Comparison of ENCODE assay signal across 16 cellular contexts in genomic region chr9:92746567-92747458, GRCh38. TPM values are rescaled to one million over a fixed set of nuclear protein-coding genes. Genes with fewer than 3 reads are reported as not detected.
DNase-seq lines count a peak whose midpoint lies in the region; ATAC-seq and TF ChIP-seq lines count a peak whose summit lies in the region.
"Had no signal": no experiment of that assay in that cellular context is flagged by ENCODE, and none has a peak within 500 bp of the region (broad histone marks: within the 10 kb centered on the region; RNA-seq: fewer than 3 reads in every experiment).

No MANE protein-coding gene starts in this region.

- no peak overlapping the region for H4K5ac ChIP-seq in H9 (ENCODE audit: insufficient read length, low read depth, low read length)

- no peak overlapping the region for H3K9ac ChIP-seq in H9 (ENCODE audit: extremely low read depth, insufficient read length, low read length)
- H3K9ac ChIP-seq in smooth muscle cell (ENCODE audit: low read depth), result no peak overlapping the region

- H3K23ac ChIP-seq in H9 (ENCODE audit: insufficient read length, low read depth, low read length), result no peak overlapping the region

- DNase-seq in H9, result peak; percentile 23
- DNase-seq in astrocyte of the spinal cord (ENCODE audit: low read depth, low spot score), result peak; percentile 33
- DNase-seq in islet precursor cell, result peak; percentile 48
- DNase-seq in smooth muscle cell (lab: John Stamatoyannopoulos, UW; ENCODE audit: unreplicated experiment), result no peak
- no peak for DNase-seq in NCI-H82 (lab: John Stamatoyannopoulos, UW)
- DNase-seq in stimulated activated CD4-positive, alpha-beta T cell treated with anti-CD3 and anti-CD28 coated beads, Interleukin-4, amount 100 ng/mL, for 4 hours, result no peak
- DNase-seq in SKM-1 treated with dmso at 0.1 percent for 144 hours (lab: John Stamatoyannopoulos, UW; ENCODE audit: unreplicated experiment), result no peak
- DNase-seq: activated CD4-positive, alpha-beta T cell treated with anti-CD3 and anti-CD28 coated beads for 4 hours; Caco-2; hippocampal formation; NCI-H510A treated with DMSO at 0.1 percent for 48 hours had no signal

- ATAC-seq in HG03108 (IDR thresholded peaks at IDR 0.05; ENCODE audit: unreplicated experiment), result no peak

- H3K9me3 Mint-ChIP-seq in H9, result peaks cover 0 to 2% of the 10 kb centered on the region in 2 experiments; a peak in 2 of 5 replicates
- H3K9me3 Mint-ChIP-seq: activated T-helper 2 cell treated with anti-CD3 and anti-CD28 coated beads, Interferon-gamma antibody, Interleukin-2, Interleukin-4, amounts not matched to agents 10 μg/mL and 5 μg/mL and 100 μg/mL, durations not matched to agents 14 hours and 24 hours and 36 hours had no signal

- no peak overlapping the region for H3K4me3 Mint-ChIP-seq in H9

- H4K8ac ChIP-seq in H9 (replicated peaks; ENCODE audit: insufficient read length, low read depth, low read length), result no peak overlapping the region

- H3K36me3 Mint-ChIP-seq in H9 (ENCODE audit: insufficient read depth in 1 of 3, low read depth in 3 of 3), result peaks cover 0 to 6% (median 3%) of the 10 kb centered on the region in 3 experiments; a peak in 4 of 7 replicates

- H3K4me3 ChIP-seq in astrocyte of the spinal cord (ENCODE audit: low read depth, low read length), result no peak overlapping the region
- no peak overlapping the region for H3K4me3 ChIP-seq in smooth muscle cell
- H3K4me3 ChIP-seq: dorsolateral prefrontal cortex, mucosa of descending colon, SK-N-MC had no signal

- H3K14ac ChIP-seq in H9 (ENCODE audit: insufficient read depth, low read length), result no peak overlapping the region

- H3K4me1 ChIP-seq in H9 (ENCODE audit: insufficient read depth, low read length) (no peaks in the 10 kb centered on the region), smooth muscle cell (ENCODE audit: low read depth) (no peaks in the 10 kb centered on the region)

- no peaks in the 10 kb centered on the region for H3K27me3 Mint-ChIP-seq in H9 (ENCODE audit: low read depth)

- no peak overlapping the region for H2BK12ac ChIP-seq in H9 (ENCODE audit: insufficient read length, low read depth, low read length)

- no peak overlapping the region for H4K91ac ChIP-seq in H9 (ENCODE audit: insufficient read length, low read depth, low read length)

- in situ Hi-C loops in astrocyte of the spinal cord (cut with HindIII; ENCODE audit: low sequenced_read_pairs), result no loop called here

- H2AFZ ChIP-seq in H9 (ENCODE audit: low read length), result no peak overlapping the region
- no peak overlapping the region for H2AFZ ChIP-seq in smooth muscle cell (ENCODE audit: low read depth)

- H3F3A ChIP-seq in smooth muscle cell (ENCODE audit: low read depth), result no peaks in the 10 kb centered on the region

- no peak overlapping the region for H2AK5ac ChIP-seq in H9 (ENCODE audit: insufficient read length, low read length)

- H3K4me1 Mint-ChIP-seq in H9, result peaks cover 42 to 43% of the 10 kb centered on the region in 2 experiments

- H3K27me3 ChIP-seq in H9 (ENCODE audit: insufficient read depth, low read length) (no peaks in the 10 kb centered on the region), smooth muscle cell (ENCODE audit: low read depth) (no peaks in the 10 kb centered on the region)
- H3K27me3 ChIP-seq: dorsolateral prefrontal cortex had no signal

- peak overlapping the region in 2 of 3 experiments; percentile 10 to 70; a peak in 3 of 7 replicates for H3K27ac Mint-ChIP-seq in H9
- H3K27ac Mint-ChIP-seq: activated T-helper 2 cell treated with anti-CD3 and anti-CD28 coated beads, Interferon-gamma antibody, Interleukin-2, Interleukin-4, amounts not matched to agents 10 μg/mL and 5 μg/mL and 100 μg/mL, durations not matched to agents 14 hours and 24 hours and 36 hours had no signal

- H2BK20ac ChIP-seq in H9 (ENCODE audit: low read depth, low read length, poor library complexity, severe bottlenecking), result no peak overlapping the region

- H3K36me3 ChIP-seq in smooth muscle cell (ENCODE audit: low read depth), result no peaks in the 10 kb centered on the region

- no peak overlapping the region for H2BK15ac ChIP-seq in H9 (ENCODE audit: low read depth, low read length)

- H2BK5ac ChIP-seq in H9 (ENCODE audit: insufficient read length, low read length), result no peak overlapping the region

- no peak overlapping the region for H3K4ac ChIP-seq in H9 (ENCODE audit: low read depth, low read length)

- no CpG with 5 or more reads among the region's 14 CpGs for WGBS in H9 (ENCODE audit: extremely low coverage, insufficient read length, low lambda C conversion rate)
- 85% methylated on average over 14 of the region's 14 CpGs for WGBS in smooth muscle cell (ENCODE audit: low lambda C conversion rate)

- H2BK120ac ChIP-seq in H9 (ENCODE audit: low read depth, low read length, poor library complexity, severe bottlenecking), result no peak overlapping the region

- no peaks in the 10 kb centered on the region for H3K23me2 ChIP-seq in H9 (ENCODE audit: insufficient read length, low read depth, low read length, poor library complexity, severe bottlenecking)

- no peaks in the 10 kb centered on the region for H3K9me3 ChIP-seq in H9 (ENCODE audit: control insufficient read depth, low read depth, low read length)
- H3K9me3 ChIP-seq in smooth muscle cell (replicated peaks; ENCODE audit: low read depth), result no peaks in the 10 kb centered on the region
- H3K9me3 ChIP-seq: Caco-2, mucosa of descending colon had no signal

- H3K79me1 ChIP-seq in H9 (ENCODE audit: insufficient read depth, low read depth, low read length, poor library complexity, severe bottlenecking), result peaks cover 8% of the 10 kb centered on the region

- no peak for TF ChIP-seq CTCF in H9 (conservative IDR thresholded peaks at IDR 0.05)
- TF ChIP-seq CTCF in astrocyte of the spinal cord (IDR thresholded peaks at IDR 0.05; ENCODE audit: low read depth, low read length), result no peak
- TF ChIP-seq CTCF in smooth muscle cell (IDR thresholded peaks at IDR 0.05; ENCODE audit: borderline replicate concordance, insufficient read depth, poor library complexity, severe bottlenecking), result no peak

- H3K79me2 ChIP-seq in H9 (ENCODE audit: insufficient read depth, low read length), result peaks cover 20% of the 10 kb centered on the region; the same call in 1 of the 2 replicates
- peaks cover 99% of the 10 kb centered on the region for H3K79me2 ChIP-seq in smooth muscle cell (ENCODE audit: low read depth)

- H3T11ph ChIP-seq in H9 (ENCODE audit: low read length), result no peak overlapping the region

- H3K27ac ChIP-seq in H9 (ENCODE audit: insufficient read length, low read depth, low read length) (no peak overlapping the region), smooth muscle cell (ENCODE audit: low read depth) (peak overlapping the region; percentile 11)
- H3K27ac ChIP-seq: SK-N-MC had no signal

- H4K20me1 ChIP-seq in H9 (ENCODE audit: control insufficient read depth, insufficient read depth, insufficient read length) (no peaks in the 10 kb centered on the region), smooth muscle cell (ENCODE audit: low read depth) (peaks cover 99% of the 10 kb centered on the region)

- H3K4me2 ChIP-seq in H9 (ENCODE audit: insufficient read depth, insufficient read length, low read length) (no peak overlapping the region), smooth muscle cell (no peak overlapping the region)

- no peak overlapping the region for H3K56ac ChIP-seq in H9 (ENCODE audit: insufficient read length, low read depth, low read length)

- no peak overlapping the region for H3K18ac ChIP-seq in H9 (ENCODE audit: insufficient read length, low read depth, low read length)

RNA-seq across cellular contexts. Expression of gene BICD2, which starts 17.8 kb away (rescaled TPM):
- total RNA-seq in H9 (2021) (21.2 and 22.3 TPM in 2 replicates), smooth muscle cell (29.1 and 32.2 TPM in 2 replicates)
- polyA plus RNA-seq in smooth muscle cell, result 27.5 and 28.1 TPM in 2 replicates

Comparison
In these comparisons a context has a peak if more than half of its experiments do, and no peak if none do; other contexts are left out.
1. DNase-seq: peak in H9 (single experiment), astrocyte of the spinal cord (single experiment) and islet precursor cell (single experiment); none in smooth muscle cell (single experiment), NCI-H82 (single experiment), stimulated activated CD4-positive, alpha-beta T cell treated with anti-CD3 and anti-CD28 coated beads, Interleukin-4, amount 100 ng/mL, for 4 hours (0 of 2) and SKM-1 treated with dmso at 0.1 percent for 144 hours (single experiment).